Comparison of ENCODE assay signal across 8 cellular contexts in genomic region chr13:20828540-20829364, GRCh38. TPM values are rescaled to one million over a fixed set of nuclear protein-coding genes. Genes with fewer than 3 reads are reported as not detected.
DNase-seq lines count a peak whose midpoint lies in the region; ATAC-seq and TF ChIP-seq lines count a peak whose summit lies in the region.

No MANE protein-coding gene starts in this region.

- no peak overlapping the region for H2AFZ ChIP-seq in smooth muscle cell (ENCODE audit: low read depth)

- no peaks in the 10 kb centered on the region for H3K9me3 ChIP-seq in Peyer's patch
- no peaks in the 10 kb centered on the region for H3K9me3 ChIP-seq in iPS DF 6.9 (ENCODE audit: control insufficient read depth, insufficient read depth, low read length)
- H3K9me3 ChIP-seq in smooth muscle cell (replicated peaks; ENCODE audit: low read depth): no peaks in the 10 kb centered on the region

- H4K20me1 ChIP-seq in smooth muscle cell (ENCODE audit: low read depth): no peaks in the 10 kb centered on the region

- peak overlapping the region; percentile 65 for H3K4me2 ChIP-seq in smooth muscle cell

- TF ChIP-seq CTCF in Peyer's patch (IDR thresholded peaks at IDR 0.05): peak; percentile 67 to 81 (median 80)
- TF ChIP-seq CTCF in astrocyte of the spinal cord (IDR thresholded peaks at IDR 0.05; ENCODE audit: low read depth, low read length): peak; percentile 81
- peak; percentile 85 for TF ChIP-seq CTCF in smooth muscle cell (IDR thresholded peaks at IDR 0.05; ENCODE audit: borderline replicate concordance, insufficient read depth, poor library complexity, severe bottlenecking)

- H3K36me3 ChIP-seq in Peyer's patch (no peaks in the 10 kb centered on the region), iPS DF 6.9 (ENCODE audit: control insufficient read depth, insufficient read depth, low read length) (no peaks in the 10 kb centered on the region), smooth muscle cell (ENCODE audit: low read depth) (no peaks in the 10 kb centered on the region)

- H3F3A ChIP-seq in smooth muscle cell (ENCODE audit: low read depth): peaks cover 10% of the 10 kb centered on the region

- no CpG with 5 or more reads among the region's 5 CpGs for WGBS in iPS DF 6.9 (ENCODE audit: insufficient coverage, insufficient read length)
- 46% methylated on average over 5 of the region's 5 CpGs for WGBS in smooth muscle cell (ENCODE audit: low lambda C conversion rate)

- H3K4me1 ChIP-seq in Peyer's patch (no peaks in the 10 kb centered on the region), iPS DF 6.9 (ENCODE audit: control insufficient read depth, insufficient read depth, low read length) (0 out of 2 replicates have a peak, but pooled peaks cover 2% of the 10 kb centered on the region), smooth muscle cell (ENCODE audit: low read depth) (peaks cover 9% of the 10 kb centered on the region)

- TF ChIP-seq POLR2A in Peyer's patch (IDR thresholded peaks at IDR 0.05): no peak

- no peaks in the 10 kb centered on the region for H3K79me2 ChIP-seq in smooth muscle cell (ENCODE audit: low read depth)

- H3K4me3 ChIP-seq in Peyer's patch (peak overlapping the region in 1 of 4 donors; percentile 24), astrocyte of the spinal cord (ENCODE audit: low read depth, low read length) (no peak overlapping the region), iPS DF 6.9 (ENCODE audit: low read length) (no peak overlapping the region), smooth muscle cell (peak overlapping the region; percentile 32)

- H3K27me3 ChIP-seq in Peyer's patch (no peaks in the 10 kb centered on the region), iPS DF 6.9 (ENCODE audit: control insufficient read depth, insufficient read depth, low read length) (no peaks in the 10 kb centered on the region), smooth muscle cell (ENCODE audit: low read depth) (no peaks in the 10 kb centered on the region)

- in situ Hi-C loops in astrocyte of the spinal cord (cut with HindIII; ENCODE audit: low sequenced_read_pairs): no loop called here

- DNase-seq in stimulated activated CD8-positive, alpha-beta memory T cell treated with anti-CD3 and anti-CD28 coated beads, Interleukin-12 subunit alpha, Interleukin-12 subunit beta, amount 100 ng/mL, for 1 hour (ENCODE audit: low read depth): peak; percentile 14
- DNase-seq in stimulated activated CD8-positive, alpha-beta memory T cell treated with anti-CD3 and anti-CD28 coated beads, Interleukin-4, amount 100 ng/mL, for 48 hours: no peak
- no peak for DNase-seq in Peyer's patch
- peak; percentile 70 for DNase-seq in astrocyte of the spinal cord (ENCODE audit: low read depth, low spot score)
- DNase-seq in iPS DF 6.9 (ENCODE audit: low read depth, low spot score): peak; percentile 16
- DNase-seq in smooth muscle cell (lab: John Stamatoyannopoulos, UW; ENCODE audit: unreplicated experiment): no peak
- no peak for DNase-seq in HK-2 (ENCODE audit: unreplicated experiment)

- no peak overlapping the region for H3K9ac ChIP-seq in smooth muscle cell (ENCODE audit: low read depth)

- H3K27ac ChIP-seq in Peyer's patch: no peak overlapping the region
- H3K27ac ChIP-seq in iPS DF 6.9 (ENCODE audit: low read length): no peak overlapping the region
- H3K27ac ChIP-seq in smooth muscle cell (ENCODE audit: low read depth): peak overlapping the region; percentile 22

- ATAC-seq in HG03342 (IDR thresholded peaks at IDR 0.05; ENCODE audit: unreplicated experiment): peak; percentile 63

RNA-seq across cellular contexts. Expression of gene EEF1AKMT1, which starts 55.0 kb away (rescaled TPM):
- total RNA-seq in Peyer's patch (1 to 10 TPM in 3 of 4 donors, not detected in 1; 1.4 to 3.6 (median 2.2) TPM), smooth muscle cell (7.4 and 17.3 TPM in 2 replicates)
- 14.6 and 15.0 TPM in 2 replicates for polyA plus RNA-seq in smooth muscle cell

Comparison
In these comparisons a context has a peak if more than half of its experiments do, and no peak if none do; other contexts are left out.
1. DNase-seq: peak in stimulated activated CD8-positive, alpha-beta memory T cell treated with anti-CD3 and anti-CD28 coated beads, Interleukin-12 subunit alpha, Interleukin-12 subunit beta, amount 100 ng/mL, for 1 hour (single experiment), astrocyte of the spinal cord (single experiment) and iPS DF 6.9 (single experiment); none in stimulated activated CD8-positive, alpha-beta memory T cell treated with anti-CD3 and anti-CD28 coated beads, Interleukin-4, amount 100 ng/mL, for 48 hours (single experiment), Peyer's patch (0 of 3), smooth muscle cell (single experiment) and HK-2 (single experiment).
2. Peak in every context shown above with its lines, with median percentiles within 50 percentile points of each other: CTCF ChIP-seq.